ENCODE assay signal across 1 cellular context in genomic region chr9:81609782-81610738, GRCh38.
TF ChIP-seq lines count a peak whose summit lies in the region.

No MANE protein-coding gene starts in this region.

TF ChIP-seq in HepG2, 621 proteins besides CTCF, POLR2A, EP300 and RAD21 (continued from another document and continues in another):
- TF ChIP-seq ZNF7 (CRISPR knock-in tag; IDR thresholded peaks at IDR 0.05) (no peak), ARID5B (CRISPR knock-in tag; IDR thresholded peaks at IDR 0.05) (peak; percentile 98), CEBPB (IDR thresholded peaks at IDR 0.05; ENCODE audit: borderline replicate concordance, low read depth, low read length) (peak; percentile 87), CC2D1A (CRISPR knock-in tag; IDR thresholded peaks at IDR 0.05) (no peak; the same call in 1 of the 2 replicates), ZUFSP (CRISPR knock-in tag; IDR thresholded peaks at IDR 0.05; ENCODE audit: borderline replicate concordance) (no peak), NAIF1 (CRISPR knock-in tag; IDR thresholded peaks at IDR 0.05; ENCODE audit: borderline replicate concordance) (no peak), ZNF280D (CRISPR knock-in tag; IDR thresholded peaks at IDR 0.05) (no peak), ZNF557 (CRISPR knock-in tag; IDR thresholded peaks at IDR 0.05) (no peak), SMAD9 (CRISPR knock-in tag; IDR thresholded peaks at IDR 0.05) (no peak), ZNF18 (CRISPR knock-in tag; IDR thresholded peaks at IDR 0.05; ENCODE audit: insufficient replicate concordance) (no peak), PITX1 (CRISPR knock-in tag; IDR thresholded peaks at IDR 0.05) (peak; percentile 83; the same call in 1 of the 2 replicates), THAP9 (CRISPR knock-in tag; IDR thresholded peaks at IDR 0.05; ENCODE audit: borderline replicate concordance) (no peak), HMGA1 (CRISPR knock-in tag; conservative IDR thresholded peaks at IDR 0.05) (no peak), SNRNP70 (IDR thresholded peaks at IDR 0.05; ENCODE audit: low read depth, low read length) (no peak), MAFG (CRISPR knock-in tag; IDR thresholded peaks at IDR 0.05) (no peak), TRAFD1 (CRISPR knock-in tag; IDR thresholded peaks at IDR 0.05; ENCODE audit: borderline replicate concordance) (no peak), ARID4A (CRISPR knock-in tag; IDR thresholded peaks at IDR 0.05; ENCODE audit: borderline replicate concordance) (peak; percentile 53; the same call in 1 of the 2 replicates), AKAP8 (CRISPR knock-in tag; IDR thresholded peaks at IDR 0.05) (no peak), ZSCAN22 (CRISPR knock-in tag; IDR thresholded peaks at IDR 0.05) (no peak), KDM3A (CRISPR knock-in tag; IDR thresholded peaks at IDR 0.05; ENCODE audit: low read depth) (peak; percentile 83; the same call in 1 of the 2 replicates), POGK (CRISPR knock-in tag; conservative IDR thresholded peaks at IDR 0.05) (no peak), ZNF10 (CRISPR knock-in tag; IDR thresholded peaks at IDR 0.05; ENCODE audit: borderline replicate concordance, low read depth) (no peak), BRCA1 (CRISPR knock-in tag; IDR thresholded peaks at IDR 0.05) (no peak), NFATC3 (CRISPR knock-in tag; IDR thresholded peaks at IDR 0.05) (no peak), ZNF205 (CRISPR knock-in tag; IDR thresholded peaks at IDR 0.05) (no peak), ZNF430 (CRISPR knock-in tag; IDR thresholded peaks at IDR 0.05) (0 out of 2 replicates have a peak, but pooled peaks have one; percentile 36), BHLHE40 (IDR thresholded peaks at IDR 0.05; ENCODE audit: low read length) (no peak), LBX2 (CRISPR knock-in tag; IDR thresholded peaks at IDR 0.05; ENCODE audit: borderline replicate concordance) (no peak), CCDC6 (CRISPR knock-in tag; IDR thresholded peaks at IDR 0.05) (no peak), LRRFIP1 (CRISPR knock-in tag; conservative IDR thresholded peaks at IDR 0.05) (no peak), RAD51 (IDR thresholded peaks at IDR 0.05; ENCODE audit: borderline replicate concordance) (no peak)
